26 cellular contexts compared by ENCODE assay signal in genomic region chr15:29136815-29137214, GRCh38.
"Had no signal": no experiment of that assay in that cellular context is flagged by ENCODE, and none has a peak within 500 bp of the region (broad histone marks: within the 10 kb centered on the region; RNA-seq: fewer than 3 reads in every experiment).

No MANE protein-coding gene starts in this region.

- H3K27me3 ChIP-seq: colonic mucosa, foreskin keratinocyte, right atrium auricular region, vagina had no signal

- H3K4me1 ChIP-seq: colonic mucosa, foreskin keratinocyte, parathyroid adenoma, prostate gland had no signal

- H3K9me3 ChIP-seq: colonic mucosa, esophagus muscularis mucosa, gastroesophageal sphincter, heart right ventricle, prostate gland, right atrium auricular region, suprapubic skin, transverse colon, vagina had no signal

- ATAC-seq: foreskin keratinocyte; gastroesophageal sphincter; heart right ventricle; naive thymus-derived CD4-positive, alpha-beta T cell; sciatic nerve; stimulated activated naive CD8-positive, alpha-beta T cell treated with anti-CD3 and anti-CD28 coated beads, Interleukin-15, amount 100 ng/mL, for 72 hours had no signal

- DNase-seq: colonic mucosa; effector memory CD4-positive, alpha-beta T cell; foreskin keratinocyte; heart right ventricle; hippocampal formation; kidney glomerular epithelial cell; midbrain; stimulated activated CD4-positive, alpha-beta T cell treated with anti-CD3 and anti-CD28 coated beads, Interleukin-12 subunit alpha, Interleukin-12 subunit beta, amount 100 ng/mL, for 4 hours; stimulated activated CD4-positive, alpha-beta T cell treated with anti-CD3 and anti-CD28 coated beads, Interleukin-1b, Interleukin-23, amount 100 ng/mL, for 48 hours; stimulated activated CD4-positive, alpha-beta T cell treated with anti-CD3 and anti-CD28 coated beads, Interleukin-4, amount 100 ng/mL, for 1 hour; stimulated activated CD8-positive, alpha-beta memory T cell treated with anti-CD3 and anti-CD28 coated beads, Interleukin-4, amount 100 ng/mL, for 48 hours; stimulated activated naive CD4-positive, alpha-beta T cell; stimulated activated naive CD8-positive, alpha-beta T cell treated with anti-CD3 and anti-CD28 coated beads, Interleukin-15, amount 100 ng/mL, for 72 hours; transverse colon had no signal

- H3K4me3 ChIP-seq: colonic mucosa, esophagus muscularis mucosa, gastroesophageal sphincter, heart right ventricle, lung, neural progenitor cell, prostate gland, right atrium auricular region, smooth muscle cell, suprapubic skin, transverse colon, vagina had no signal

- H3K36me3 ChIP-seq: colonic mucosa, esophagus muscularis mucosa, gastroesophageal sphincter, heart right ventricle, neural progenitor cell, prostate gland, right atrium auricular region, suprapubic skin, transverse colon, vagina had no signal

- H3K27ac ChIP-seq: colonic mucosa, esophagus muscularis mucosa, foreskin keratinocyte, gastroesophageal sphincter, heart right ventricle, neural progenitor cell, parathyroid adenoma, prostate gland, right atrium auricular region, suprapubic skin, transverse colon, vagina had no signal
